ENCODE assay signal across 9 cellular contexts in genomic region chr12:47775100-47775911, GRCh38. TPM values are rescaled to one million over a fixed set of nuclear protein-coding genes. Genes with fewer than 3 reads are reported as not detected.
DNase-seq lines count a peak whose midpoint lies in the region; ATAC-seq and TF ChIP-seq lines count a peak whose summit lies in the region.
"Had no signal": no experiment of that assay in that cellular context is flagged by ENCODE, and none has a peak within 500 bp of the region (broad histone marks: within the 10 kb centered on the region; RNA-seq: fewer than 3 reads in every experiment).

No MANE protein-coding gene starts in this region.

- H3K9me3 ChIP-seq in Panc1 (ENCODE audit: control insufficient read depth, insufficient read depth, low read depth, low read length) (no peaks in the 10 kb centered on the region), fibroblast of lung (ENCODE audit: control insufficient read depth, insufficient read depth, low read depth, low read length) (no peaks in the 10 kb centered on the region)

- no peaks in the 10 kb centered on the region for H3K9me3 Mint-ChIP-seq in activated CD8-positive, alpha-beta T cell treated with anti-CD3 and anti-CD28 coated beads, Interleukin-2, amount 10 ng/mL, durations not matched to agents 7 days and 5 days (ENCODE audit: insufficient read depth)

- DNase-seq in GM12865 (ENCODE audit: low read depth) = peak; percentile 23
- no peak for DNase-seq in Panc1 (ENCODE audit: low read depth, low spot score)
- peak; percentile 23 to 50 for DNase-seq in fibroblast of lung (ENCODE audit: low read depth in 2 of 2)
- DNase-seq in sciatic nerve (ENCODE audit: low spot score) = no peak
- DNase-seq in activated CD8-positive, alpha-beta T cell treated with anti-CD3 and anti-CD28 coated beads, Interleukin-2, amount 10 ng/mL, durations not matched to agents 7 days and 5 days = no peak
- no peak for DNase-seq in GM19240 (ENCODE audit: insufficient read length, low spot score)
- no peak for DNase-seq in DMS79 treated with DMSO at 0.1 percent for 48 hours (lab: John Stamatoyannopoulos, UW)
- DNase-seq: activated CD8-positive, alpha-beta memory T cell treated with anti-CD3 and anti-CD28 coated beads, Interleukin-2, amount 50 U/mL, for 4 hours had no signal

- CTCF ChIA-PET in Panc1 (lab: Charles Lee) = interaction anchor here (0.6 kb wide), 1 partner anchor 8 kb away, joined by 3 read pairs; no protein-coding TSS in a partner anchor
- CTCF ChIA-PET in activated CD8-positive, alpha-beta T cell treated with anti-CD3 and anti-CD28 coated beads, Interleukin-2, amount 10 ng/mL, durations not matched to agents 7 days and 5 days (lab: Charles Lee) = interaction anchor here (1.2 to 18.4 kb wide), 6 partner anchors 7 to 188 kb away, joined by 3 to 646 read pairs (median 122); partner anchors contain the start of genes RAPGEF3 and TMEM106C

- H3K27me3 Mint-ChIP-seq in activated CD8-positive, alpha-beta T cell treated with anti-CD3 and anti-CD28 coated beads, Interleukin-2, amount 10 ng/mL, durations not matched to agents 7 days and 5 days (ENCODE audit: low read depth) = peaks cover 7% of the 10 kb centered on the region

- H3K9ac ChIP-seq in fibroblast of lung (ENCODE audit: insufficient read depth, low read length) = no peak overlapping the region

- no peak overlapping the region for H2AFZ ChIP-seq in fibroblast of lung (ENCODE audit: low read length)

- POLR2A ChIA-PET in Panc1 (lab: Charles Lee) = no interaction called here
- POLR2A ChIA-PET in activated CD8-positive, alpha-beta T cell treated with anti-CD3 and anti-CD28 coated beads, Interleukin-2, amount 10 ng/mL, durations not matched to agents 7 days and 5 days (lab: Charles Lee) = interaction anchor here (0.6 kb wide), 1 partner anchor 21 kb away, joined by 3 read pairs; no protein-coding TSS in a partner anchor

- H3K27me3 ChIP-seq in Panc1 (ENCODE audit: control insufficient read depth, insufficient read depth, low read length) = no peaks in the 10 kb centered on the region
- no peaks in the 10 kb centered on the region for H3K27me3 ChIP-seq in fibroblast of lung (ENCODE audit: control insufficient read depth, insufficient read depth, low read length)

- H3K36me3 ChIP-seq in Panc1 (ENCODE audit: control insufficient read depth, insufficient read depth, low read length) (no peaks in the 10 kb centered on the region; the same call in 1 of the 2 replicates), fibroblast of lung (ENCODE audit: control insufficient read depth, insufficient read depth, low read length) (no peaks in the 10 kb centered on the region)

- TF ChIP-seq CTCF in GM12865 (IDR thresholded peaks at IDR 0.05; ENCODE audit: insufficient read depth, low read depth, low read length, missing control alignments) = no peak
- TF ChIP-seq CTCF in Panc1 (IDR thresholded peaks at IDR 0.05) = no peak
- no peak for TF ChIP-seq CTCF in fibroblast of lung (conservative IDR thresholded peaks at IDR 0.05 in 1 of 2, IDR thresholded peaks at IDR 0.05 in 1 of 2; ENCODE audit: low read depth in 1 of 2, low read length in 2 of 2)

- in situ Hi-C loops in Panc1 (cut with HindIII; ENCODE audit: low pct_unique_long_range_greater_than_20kb, low sequenced_read_pairs) = no loop called here

- H3K27ac ChIP-seq in Panc1 (ENCODE audit: low read length) (peak overlapping the region; percentile 70), fibroblast of lung (ENCODE audit: insufficient read depth, low read length) (no peak overlapping the region)

- no peak overlapping the region for H3K4me2 ChIP-seq in fibroblast of lung (ENCODE audit: extremely low read depth, insufficient read depth, low read length)

- BruUV-seq in Panc1 (replicated peaks; lab: Mats Ljungman, UMichigan) = no TSS peak

- no peak for ATAC-seq in Panc1
- peak; percentile 4 for ATAC-seq in sciatic nerve
- no peak for ATAC-seq in GM19463 (IDR thresholded peaks at IDR 0.05; ENCODE audit: unreplicated experiment)
- no peak for ATAC-seq in activated CD8-positive, alpha-beta T cell treated with anti-CD3 and anti-CD28 coated beads, Interleukin-2, amount 10 ng/mL, durations not matched to agents 7 days and 5 days

- no peaks in the 10 kb centered on the region for H3K79me2 ChIP-seq in fibroblast of lung (ENCODE audit: control insufficient read depth, insufficient read depth, low read length)

- no peak overlapping the region for H3K27ac Mint-ChIP-seq in activated CD8-positive, alpha-beta T cell treated with anti-CD3 and anti-CD28 coated beads, Interleukin-2, amount 10 ng/mL, durations not matched to agents 7 days and 5 days

- no peak overlapping the region for H3K4me3 Mint-ChIP-seq in activated CD8-positive, alpha-beta T cell treated with anti-CD3 and anti-CD28 coated beads, Interleukin-2, amount 10 ng/mL, durations not matched to agents 7 days and 5 days

- intact Hi-C loops in Panc1 (cut with micrococcal nuclease; ENCODE audit: unreplicated experiment) (no loop called here), sciatic nerve (cut with DNase I) (loop anchor here (5.0 kb wide), 2 partner anchors 58 to 62 kb away; no protein-coding TSS in a partner anchor)

- peaks cover 3% of the 10 kb centered on the region for H3K36me3 Mint-ChIP-seq in activated CD8-positive, alpha-beta T cell treated with anti-CD3 and anti-CD28 coated beads, Interleukin-2, amount 10 ng/mL, durations not matched to agents 7 days and 5 days (ENCODE audit: low read depth)

- H3K4me3 ChIP-seq in GM12865 (ENCODE audit: low read depth, low read length) = no peak overlapping the region
- H3K4me3 ChIP-seq in Panc1 (ENCODE audit: low read depth in 2 of 2, low read length in 2 of 2) = no peak overlapping the region
- H3K4me3 ChIP-seq in fibroblast of lung (replicated peaks in 1 of 4; ENCODE audit: control extremely low read depth in 1 of 4, insufficient read depth in 1 of 4, low read depth in 3 of 4, low read length in 4 of 4) = peak overlapping the region in 1 of 4 experiments; percentile 7

- H3K4me1 Mint-ChIP-seq in activated CD8-positive, alpha-beta T cell treated with anti-CD3 and anti-CD28 coated beads, Interleukin-2, amount 10 ng/mL, durations not matched to agents 7 days and 5 days (ENCODE audit: low read depth) = peaks cover 52% of the 10 kb centered on the region

- H4K20me1 ChIP-seq in fibroblast of lung (ENCODE audit: control insufficient read depth, extremely low read depth, insufficient read depth, low read length) = no peaks in the 10 kb centered on the region

- H3K4me1 ChIP-seq in Panc1 (ENCODE audit: control insufficient read depth, insufficient read depth, low read length) (peaks cover 40% of the 10 kb centered on the region), fibroblast of lung (ENCODE audit: control insufficient read depth, extremely low read depth, insufficient read depth, low read length) (peaks cover 13% of the 10 kb centered on the region)

RNA-seq across cellular contexts. Expression of gene SLC48A1, which starts 2.3 kb away (rescaled TPM):
- total RNA-seq in Panc1 (2021; ENCODE audit: unreplicated experiment) (32.0 TPM), fibroblast of lung (12.8 and 18.7 TPM in 2 replicates), sciatic nerve (47.9 TPM)
- 27.4 TPM for polyA plus RNA-seq in Panc1 (2012; ENCODE audit: insufficient read length)
- polyA plus RNA-seq in fibroblast of lung = 8.9 and 9.0 TPM in 2 replicates
- 12.1 and 13.2 TPM in 2 replicates for polyA plus RNA-seq in fibroblast of lung (2012)
- polyA minus RNA-seq in fibroblast of lung (ENCODE audit: low replicate concordance) = 20.9 and 22.7 TPM in 2 replicates
- total RNA-seq in activated CD8-positive, alpha-beta T cell treated with anti-CD3 and anti-CD28 coated beads, Interleukin-2, amount 10 ng/mL, durations not matched to agents 7 days and 5 days = 1 to 10 TPM; 7.0 to 8.1 TPM

RNA-seq across cellular contexts. Expression of gene RAPGEF3, which starts 16.6 kb away (rescaled TPM):
- total RNA-seq in Panc1 (2021; ENCODE audit: unreplicated experiment) = 5.8 TPM
- 2.5 TPM for polyA plus RNA-seq in Panc1 (2012; ENCODE audit: insufficient read length)
- total RNA-seq in fibroblast of lung = 1.0 and 2.8 TPM in 2 replicates
- polyA plus RNA-seq in fibroblast of lung = 0.83 and 0.95 TPM in 2 replicates
- 0.93 and 1.2 TPM in 2 replicates for polyA plus RNA-seq in fibroblast of lung (2012)
- polyA minus RNA-seq in fibroblast of lung (ENCODE audit: low replicate concordance) = 2.3 and 4.2 TPM in 2 replicates
- 73.4 TPM for total RNA-seq in sciatic nerve
- total RNA-seq in activated CD8-positive, alpha-beta T cell treated with anti-CD3 and anti-CD28 coated beads, Interleukin-2, amount 10 ng/mL, durations not matched to agents 7 days and 5 days = under 1 TPM in 1 of 2 experiments, not detected in 1; 0.24 TPM

RNA-seq across cellular contexts. Expression of gene HDAC7, which starts 44.4 kb away (rescaled TPM):
- 84.2 TPM for total RNA-seq in Panc1 (2021; ENCODE audit: unreplicated experiment)
- 63.0 TPM for polyA plus RNA-seq in Panc1 (2012; ENCODE audit: insufficient read length)
- total RNA-seq in fibroblast of lung = 23.6 and 28.1 TPM in 2 replicates
- polyA plus RNA-seq in fibroblast of lung = 31.6 and 35.4 TPM in 2 replicates
- 47.2 and 50.5 TPM in 2 replicates for polyA plus RNA-seq in fibroblast of lung (2012)
- 94.8 and 140 TPM in 2 replicates for polyA minus RNA-seq in fibroblast of lung (ENCODE audit: low replicate concordance)
- total RNA-seq in sciatic nerve = 152 TPM
- total RNA-seq in activated CD8-positive, alpha-beta T cell treated with anti-CD3 and anti-CD28 coated beads, Interleukin-2, amount 10 ng/mL, durations not matched to agents 7 days and 5 days = 100 to 1,000 TPM; 180 to 207 TPM

RNA-seq across cellular contexts. Expression of gene ENDOU, which starts 50.0 kb away (rescaled TPM):
- not detected for total RNA-seq in Panc1 (2021; ENCODE audit: unreplicated experiment)
- not detected for polyA plus RNA-seq in Panc1 (2012; ENCODE audit: insufficient read length)
- total RNA-seq in fibroblast of lung = 0.17 TPM in 1 of 2 replicates, not detected in the other
- 0.07 and 0.09 TPM in 2 replicates for polyA plus RNA-seq in fibroblast of lung
- not detected in 2 replicates for polyA plus RNA-seq in fibroblast of lung (2012)
- not detected in 2 replicates for polyA minus RNA-seq in fibroblast of lung (ENCODE audit: low replicate concordance)
- 0.40 TPM for total RNA-seq in sciatic nerve
- total RNA-seq in activated CD8-positive, alpha-beta T cell treated with anti-CD3 and anti-CD28 coated beads, Interleukin-2, amount 10 ng/mL, durations not matched to agents 7 days and 5 days = not detected

Comparison
In these comparisons a context has a peak if more than half of its experiments do, and no peak if none do; other contexts are left out.
1. DNase-seq: peak in GM12865 (single experiment) and fibroblast of lung (2 of 2); none in Panc1 (single experiment), sciatic nerve (single experiment), activated CD8-positive, alpha-beta T cell treated with anti-CD3 and anti-CD28 coated beads, Interleukin-2, amount 10 ng/mL, durations not matched to agents 7 days and 5 days (single experiment), GM19240 (single experiment) and DMS79 treated with DMSO at 0.1 percent for 48 hours (single experiment).
2. RNA of gene RAPGEF3, which starts 16.6 kb away (total RNA-seq): 73.4 TPM in sciatic nerve (single experiment); 5.8 TPM in Panc1 (single experiment), 1.0 to 2.8 TPM in fibroblast of lung and 0.24 TPM in activated CD8-positive, alpha-beta T cell treated with anti-CD3 and anti-CD28 coated beads, Interleukin-2, amount 10 ng/mL, durations not matched to agents 7 days and 5 days; every median in the first group is over 10 times any median in the second.